In the genomic region with DNA sequence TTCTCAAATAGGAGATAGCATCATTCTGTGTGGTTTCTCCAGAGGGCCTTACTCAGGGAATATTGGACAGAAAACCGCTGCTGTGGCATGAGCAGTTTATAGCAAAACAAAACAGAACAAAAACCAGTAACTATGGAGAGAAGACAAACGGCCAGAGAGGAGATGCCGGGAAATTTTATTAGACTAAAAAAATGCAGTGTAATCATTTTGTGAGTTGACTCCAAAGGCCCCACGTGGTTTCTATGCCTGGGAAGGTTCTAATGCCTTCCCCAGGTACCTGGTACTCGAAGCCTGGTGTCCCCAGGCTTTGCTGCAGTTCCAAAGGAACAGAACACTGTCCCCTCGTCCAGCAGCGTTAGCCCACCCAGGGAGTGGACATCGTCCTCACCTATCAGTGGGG, we compare ENCODE assay signal across 1 cellular context.
TF ChIP-seq lines count a peak whose summit lies in the region.

No MANE protein-coding gene starts in this region.

TF ChIP-seq in K562, 482 proteins besides CTCF, POLR2A, EP300 and RAD21 (continued from another document):
- TF ChIP-seq, protein P1, sequence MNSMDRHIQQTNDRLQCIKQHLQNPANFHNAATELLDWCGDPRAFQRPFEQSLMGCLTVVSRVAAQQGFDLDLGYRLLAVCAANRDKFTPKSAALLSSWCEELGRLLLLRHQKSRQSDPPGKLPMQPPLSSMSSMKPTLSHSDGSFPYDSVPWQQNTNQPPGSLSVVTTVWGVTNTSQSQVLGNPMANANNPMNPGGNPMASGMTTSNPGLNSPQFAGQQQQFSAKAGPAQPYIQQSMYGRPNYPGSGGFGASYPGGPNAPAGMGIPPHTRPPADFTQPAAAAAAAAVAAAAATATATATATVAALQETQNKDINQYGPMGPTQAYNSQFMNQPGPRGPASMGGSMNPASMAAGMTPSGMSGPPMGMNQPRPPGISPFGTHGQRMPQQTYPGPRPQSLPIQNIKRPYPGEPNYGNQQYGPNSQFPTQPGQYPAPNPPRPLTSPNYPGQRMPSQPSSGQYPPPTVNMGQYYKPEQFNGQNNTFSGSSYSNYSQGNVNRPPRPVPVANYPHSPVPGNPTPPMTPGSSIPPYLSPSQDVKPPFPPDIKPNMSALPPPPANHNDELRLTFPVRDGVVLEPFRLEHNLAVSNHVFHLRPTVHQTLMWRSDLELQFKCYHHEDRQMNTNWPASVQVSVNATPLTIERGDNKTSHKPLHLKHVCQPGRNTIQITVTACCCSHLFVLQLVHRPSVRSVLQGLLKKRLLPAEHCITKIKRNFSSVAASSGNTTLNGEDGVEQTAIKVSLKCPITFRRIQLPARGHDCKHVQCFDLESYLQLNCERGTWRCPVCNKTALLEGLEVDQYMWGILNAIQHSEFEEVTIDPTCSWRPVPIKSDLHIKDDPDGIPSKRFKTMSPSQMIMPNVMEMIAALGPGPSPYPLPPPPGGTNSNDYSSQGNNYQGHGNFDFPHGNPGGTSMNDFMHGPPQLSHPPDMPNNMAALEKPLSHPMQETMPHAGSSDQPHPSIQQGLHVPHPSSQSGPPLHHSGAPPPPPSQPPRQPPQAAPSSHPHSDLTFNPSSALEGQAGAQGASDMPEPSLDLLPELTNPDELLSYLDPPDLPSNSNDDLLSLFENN (IDR thresholded peaks at IDR 0.05; ENCODE audit: low read depth in 2 of 2, low read length in 2 of 2) = no peak
- TF ChIP-seq, protein P2, sequence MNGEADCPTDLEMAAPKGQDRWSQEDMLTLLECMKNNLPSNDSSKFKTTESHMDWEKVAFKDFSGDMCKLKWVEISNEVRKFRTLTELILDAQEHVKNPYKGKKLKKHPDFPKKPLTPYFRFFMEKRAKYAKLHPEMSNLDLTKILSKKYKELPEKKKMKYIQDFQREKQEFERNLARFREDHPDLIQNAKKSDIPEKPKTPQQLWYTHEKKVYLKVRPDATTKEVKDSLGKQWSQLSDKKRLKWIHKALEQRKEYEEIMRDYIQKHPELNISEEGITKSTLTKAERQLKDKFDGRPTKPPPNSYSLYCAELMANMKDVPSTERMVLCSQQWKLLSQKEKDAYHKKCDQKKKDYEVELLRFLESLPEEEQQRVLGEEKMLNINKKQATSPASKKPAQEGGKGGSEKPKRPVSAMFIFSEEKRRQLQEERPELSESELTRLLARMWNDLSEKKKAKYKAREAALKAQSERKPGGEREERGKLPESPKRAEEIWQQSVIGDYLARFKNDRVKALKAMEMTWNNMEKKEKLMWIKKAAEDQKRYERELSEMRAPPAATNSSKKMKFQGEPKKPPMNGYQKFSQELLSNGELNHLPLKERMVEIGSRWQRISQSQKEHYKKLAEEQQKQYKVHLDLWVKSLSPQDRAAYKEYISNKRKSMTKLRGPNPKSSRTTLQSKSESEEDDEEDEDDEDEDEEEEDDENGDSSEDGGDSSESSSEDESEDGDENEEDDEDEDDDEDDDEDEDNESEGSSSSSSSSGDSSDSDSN (IDR thresholded peaks at IDR 0.05; ENCODE audit: borderline replicate concordance in 1 of 2, low read depth in 2 of 2, low read length in 2 of 2) = no peak
- TF ChIP-seq, protein P3, sequence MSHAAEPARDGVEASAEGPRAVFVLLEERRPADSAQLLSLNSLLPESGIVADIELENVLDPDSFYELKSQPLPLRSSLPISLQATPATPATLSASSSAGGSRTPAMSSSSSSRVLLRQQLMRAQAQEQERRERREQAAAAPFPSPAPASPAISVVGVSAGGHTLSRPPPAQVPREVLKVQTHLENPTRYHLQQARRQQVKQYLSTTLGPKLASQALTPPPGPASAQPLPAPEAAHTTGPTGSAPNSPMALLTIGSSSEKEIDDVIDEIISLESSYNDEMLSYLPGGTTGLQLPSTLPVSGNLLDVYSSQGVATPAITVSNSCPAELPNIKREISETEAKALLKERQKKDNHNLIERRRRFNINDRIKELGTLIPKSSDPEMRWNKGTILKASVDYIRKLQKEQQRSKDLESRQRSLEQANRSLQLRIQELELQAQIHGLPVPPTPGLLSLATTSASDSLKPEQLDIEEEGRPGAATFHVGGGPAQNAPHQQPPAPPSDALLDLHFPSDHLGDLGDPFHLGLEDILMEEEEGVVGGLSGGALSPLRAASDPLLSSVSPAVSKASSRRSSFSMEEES (CRISPR knock-in tag; IDR thresholded peaks at IDR 0.05) = no peak
- TF ChIP-seq HNRNPK (IDR thresholded peaks at IDR 0.05; ENCODE audit: low read depth, low read length, poor library complexity, severe bottlenecking) (no peak), PRMT5 (CRISPR knock-in tag; IDR thresholded peaks at IDR 0.05) (no peak), KLF16 (IDR thresholded peaks at IDR 0.05) (no peak)
